ENCODE assay signal across 10 cellular contexts in the genomic region with DNA sequence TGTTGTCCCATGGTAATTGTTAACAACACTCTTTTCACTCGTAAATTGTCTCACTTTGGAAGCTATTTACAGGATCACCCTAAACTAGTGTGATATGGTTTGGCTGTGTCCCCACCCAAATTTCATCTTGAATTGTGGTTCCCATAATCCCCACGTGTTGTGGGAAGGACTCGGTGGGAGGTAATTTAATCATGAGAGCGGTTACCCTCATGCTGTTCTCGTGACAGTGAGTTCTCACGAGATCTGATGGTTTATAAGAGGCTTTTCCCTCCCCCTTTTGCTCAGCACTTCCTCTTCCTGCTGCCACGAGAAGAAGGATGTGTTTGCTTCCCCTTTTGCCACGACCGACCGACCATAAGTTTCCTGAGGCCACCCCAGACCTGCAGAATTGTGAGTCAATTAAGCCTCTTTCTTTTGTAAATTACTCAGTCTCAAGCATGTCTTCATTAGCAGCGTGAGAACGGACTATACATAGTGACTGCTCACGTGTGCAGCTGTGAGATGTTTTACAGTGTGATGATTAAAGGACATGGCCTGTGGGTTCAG. TPM values are rescaled to one million over a fixed set of nuclear protein-coding genes. Genes with fewer than 3 reads are reported as not detected.
DNase-seq lines count a peak whose midpoint lies in the region; ATAC-seq and TF ChIP-seq lines count a peak whose summit lies in the region.
"Had no signal": no experiment of that assay in that cellular context is flagged by ENCODE, and none has a peak within 500 bp of the region (broad histone marks: within the 10 kb centered on the region; RNA-seq: fewer than 3 reads in every experiment).

No MANE protein-coding gene starts in this region.

- H3K27me3 ChIP-seq in CD8-positive, alpha-beta T cell (ENCODE audit: insufficient read depth, low read length) = no peaks in the 10 kb centered on the region
- no peaks in the 10 kb centered on the region for H3K27me3 ChIP-seq in HUES64 (ENCODE audit: insufficient read depth, low read length)
- no peaks in the 10 kb centered on the region for H3K27me3 ChIP-seq in sigmoid colon
- H3K27me3 ChIP-seq in uterus = no peaks in the 10 kb centered on the region
- H3K27me3 ChIP-seq: gastrocnemius medialis, tibial artery had no signal

- no peak overlapping the region for H3K27ac ChIP-seq in CD8-positive, alpha-beta T cell (ENCODE audit: low read depth, low read length)
- no peak overlapping the region for H3K27ac ChIP-seq in HUES64 (ENCODE audit: low read depth, low read length)
- no peak overlapping the region for H3K27ac ChIP-seq in sigmoid colon
- H3K27ac ChIP-seq in uterus = no peak overlapping the region
- H3K27ac ChIP-seq: gastrocnemius medialis, tibial artery had no signal

- POLR2A ChIA-PET in CD8-positive, alpha-beta T cell (lab: Charles Lee) = no interaction called here
- POLR2A ChIA-PET in activated CD4-positive, alpha-beta memory T cell treated with anti-CD3 and anti-CD28 coated beads for 36 hours (lab: Charles Lee) = no interaction called here

- no peak overlapping the region for H3K9ac ChIP-seq in HUES64 (ENCODE audit: low read depth, low read length)

- 48% methylated on average over 11 of the region's 13 CpGs for WGBS in HUES64
- 49 to 61% methylated on average over 13 of the region's 13 CpGs for WGBS in sigmoid colon, 2 donors

- no peak for TF ChIP-seq EP300 in sigmoid colon (IDR thresholded peaks at IDR 0.05)

- CTCF ChIA-PET in CD8-positive, alpha-beta T cell (lab: Charles Lee) = no interaction called here
- CTCF ChIA-PET in activated CD4-positive, alpha-beta memory T cell treated with anti-CD3 and anti-CD28 coated beads for 36 hours (lab: Charles Lee) = no interaction called here

- no peak for TF ChIP-seq POLR2A in sigmoid colon (IDR thresholded peaks at IDR 0.05)
- TF ChIP-seq POLR2A in uterus (IDR thresholded peaks at IDR 0.05) = no peak

- H3K27me3 Mint-ChIP-seq in CD8-positive, alpha-beta T cell (ENCODE audit: low read depth) = no peaks in the 10 kb centered on the region
- H3K27me3 Mint-ChIP-seq in activated CD4-positive, alpha-beta memory T cell treated with anti-CD3 and anti-CD28 coated beads for 36 hours = peaks cover 1% of the 10 kb centered on the region

- no peaks in the 10 kb centered on the region for H3K9me3 ChIP-seq in CD8-positive, alpha-beta T cell (ENCODE audit: low read length)
- H3K9me3 ChIP-seq in HUES64 (ENCODE audit: insufficient read depth, low read depth, low read length) = no peaks in the 10 kb centered on the region
- H3K9me3 ChIP-seq in sigmoid colon = no peaks in the 10 kb centered on the region
- H3K9me3 ChIP-seq in uterus = no peaks in the 10 kb centered on the region
- H3K9me3 ChIP-seq: gastrocnemius medialis, tibial artery had no signal

- H3K36me3 ChIP-seq in CD8-positive, alpha-beta T cell (ENCODE audit: insufficient read depth, low read length) = no peaks in the 10 kb centered on the region
- H3K36me3 ChIP-seq in HUES64 (ENCODE audit: insufficient read depth, low read length) (no peaks in the 10 kb centered on the region), sigmoid colon (no peaks in the 10 kb centered on the region), uterus (no peaks in the 10 kb centered on the region)
- H3K36me3 ChIP-seq: gastrocnemius medialis, tibial artery had no signal

- no peak for DNase-seq in CD8-positive, alpha-beta T cell
- peak; percentile 20 for DNase-seq in activated CD4-positive, alpha-beta memory T cell treated with anti-CD3 and anti-CD28 coated beads for 36 hours
- DNase-seq in inferior parietal cortex (ENCODE audit: extremely low spot score) (peak; percentile 8), cerebellar nuclear complex (lab: John Stamatoyannopoulos, UW) (no peak), sigmoid colon (no peak), uterus (no peak)
- DNase-seq: gastrocnemius medialis, tibial artery had no signal

- H3K4me1 ChIP-seq in CD8-positive, alpha-beta T cell (ENCODE audit: insufficient read depth, low read length) = no peaks in the 10 kb centered on the region
- H3K4me1 ChIP-seq in HUES64 (ENCODE audit: insufficient read depth, low read length) = peaks cover 16% of the 10 kb centered on the region; the same call in 1 of the 2 replicates
- H3K4me1 ChIP-seq in sigmoid colon = no peaks in the 10 kb centered on the region
- no peaks in the 10 kb centered on the region for H3K4me1 ChIP-seq in uterus
- H3K4me1 ChIP-seq: gastrocnemius medialis, tibial artery had no signal

- peaks cover 14% of the 10 kb centered on the region for H3K36me3 Mint-ChIP-seq in CD8-positive, alpha-beta T cell
- H3K36me3 Mint-ChIP-seq in activated CD4-positive, alpha-beta memory T cell treated with anti-CD3 and anti-CD28 coated beads for 36 hours = no peaks in the 10 kb centered on the region

- H3K4me1 Mint-ChIP-seq in CD8-positive, alpha-beta T cell (ENCODE audit: low read depth) = peaks cover 10% of the 10 kb centered on the region
- H3K4me1 Mint-ChIP-seq in activated CD4-positive, alpha-beta memory T cell treated with anti-CD3 and anti-CD28 coated beads for 36 hours (ENCODE audit: low read depth) = peaks cover 7% of the 10 kb centered on the region

- H3K4me3 ChIP-seq in CD8-positive, alpha-beta T cell (ENCODE audit: low read depth, low read length) = peak overlapping the region; percentile 30
- H3K4me3 ChIP-seq in HUES64 (ENCODE audit: low read length) = peak overlapping the region; percentile 35
- no peak overlapping the region for H3K4me3 ChIP-seq in sigmoid colon
- no peak overlapping the region for H3K4me3 ChIP-seq in uterus
- H3K4me3 ChIP-seq: tibial artery had no signal

- no peak for TF ChIP-seq CTCF in CD8-positive, alpha-beta T cell (IDR thresholded peaks at IDR 0.05)
- no peak for TF ChIP-seq CTCF in sigmoid colon (IDR thresholded peaks at IDR 0.05)
- TF ChIP-seq CTCF in uterus (IDR thresholded peaks at IDR 0.05) = no peak

- no peak for ATAC-seq in CD8-positive, alpha-beta T cell
- ATAC-seq in GM18502 (IDR thresholded peaks at IDR 0.05; ENCODE audit: poor library complexity, unreplicated experiment) = no peak
- ATAC-seq: gastrocnemius medialis had no signal

- H3K4me3 Mint-ChIP-seq in CD8-positive, alpha-beta T cell = peak overlapping the region; percentile 84
- peak overlapping the region; percentile 53 for H3K4me3 Mint-ChIP-seq in activated CD4-positive, alpha-beta memory T cell treated with anti-CD3 and anti-CD28 coated beads for 36 hours

- H3K27ac Mint-ChIP-seq in CD8-positive, alpha-beta T cell = peak overlapping the region; percentile 86
- no peak overlapping the region for H3K27ac Mint-ChIP-seq in activated CD4-positive, alpha-beta memory T cell treated with anti-CD3 and anti-CD28 coated beads for 36 hours

- intact Hi-C loops in CD8-positive, alpha-beta T cell (cut with DNase I, micrococcal nuclease) = no loop called here
- intact Hi-C loops in activated CD4-positive, alpha-beta memory T cell treated with anti-CD3 and anti-CD28 coated beads for 36 hours (cut with micrococcal nuclease) = no loop called here
- intact Hi-C loops in sigmoid colon (cut with DNase I) (no loop called here), uterus (cut with DNase I; ENCODE audit: low total_unique reads) (no loop called here)

- peaks cover 2% of the 10 kb centered on the region for H3K9me3 Mint-ChIP-seq in CD8-positive, alpha-beta T cell
- H3K9me3 Mint-ChIP-seq in activated CD4-positive, alpha-beta memory T cell treated with anti-CD3 and anti-CD28 coated beads for 36 hours = no peaks in the 10 kb centered on the region

RNA-seq across cellular contexts. Expression of gene DNAH3, which starts 34.4 kb away (rescaled TPM):
- not detected for total RNA-seq in CD8-positive, alpha-beta T cell
- polyA plus RNA-seq in HUES64 (2013, experiment 1 of 2) = 0.55 TPM
- 0.70 TPM for polyA plus RNA-seq in HUES64 (2013, experiment 2 of 2)
- total RNA-seq in activated CD4-positive, alpha-beta memory T cell treated with anti-CD3 and anti-CD28 coated beads for 36 hours = not detected
- not detected for total RNA-seq in sigmoid colon
- polyA plus RNA-seq in sigmoid colon = under 1 TPM; 0.26 to 0.92 (median 0.60) TPM
- total RNA-seq in uterus = 1 to 10 TPM in 2 of 4 donors, under 1 TPM in 2; under 0.01 to 2.1 (median 0.93) TPM

RNA-seq across cellular contexts. Expression of gene LDAF1, which starts 42.3 kb away (rescaled TPM):
- 1 to 10 TPM; 7.7 to 7.9 TPM for total RNA-seq in CD8-positive, alpha-beta T cell
- 19.6 TPM for polyA plus RNA-seq in HUES64 (2013, experiment 1 of 2)
- polyA plus RNA-seq in HUES64 (2013, experiment 2 of 2) = 21.1 TPM
- 10 to 100 TPM; 13.9 to 15.1 TPM for total RNA-seq in activated CD4-positive, alpha-beta memory T cell treated with anti-CD3 and anti-CD28 coated beads for 36 hours
- total RNA-seq in sigmoid colon (100 to 1,000 TPM; 111 to 158 (median 123) TPM), uterus (10 to 100 TPM; 10.5 to 88.6 (median 51.4) TPM)
- 10 to 100 TPM; 28.0 to 36.6 (median 33.4) TPM for polyA plus RNA-seq in sigmoid colon

Comparison
In these comparisons a context has a peak if more than half of its experiments do, and no peak if none do; other contexts are left out.
1. DNase-seq: peak in activated CD4-positive, alpha-beta memory T cell treated with anti-CD3 and anti-CD28 coated beads for 36 hours (single experiment) and inferior parietal cortex (single experiment); none in CD8-positive, alpha-beta T cell (0 of 7), cerebellar nuclear complex (0 of 2), sigmoid colon (single experiment) and uterus (0 of 2).
2. H3K4me3 ChIP-seq: peak in CD8-positive, alpha-beta T cell (single experiment) and HUES64 (single experiment); none in sigmoid colon (0 of 4) and uterus (0 of 2).